Comparison of ENCODE assay signal across 2 cellular contexts in genomic region chr16:711548-712320, GRCh38.
TF ChIP-seq lines count a peak whose summit lies in the region.

No MANE protein-coding gene starts in this region.

TF ChIP-seq in GM12891, 5 proteins besides CTCF, POLR2A, EP300 and RAD21:
- TF ChIP-seq SPI1 (IDR thresholded peaks at IDR 0.05; ENCODE audit: low read depth, low read length) (no peak), TAF1 (IDR thresholded peaks at IDR 0.05; ENCODE audit: low read depth, low read length) (no peak), PAX5 (IDR thresholded peaks at IDR 0.05; ENCODE audit: insufficient read depth, low read length, severe bottlenecking) (no peak), POU2F2 (IDR thresholded peaks at IDR 0.05; ENCODE audit: low read depth, low read length) (no peak), POLR2AphosphoS5 (IDR thresholded peaks at IDR 0.05; ENCODE audit: low read depth, low read length) (no peak)

TF ChIP-seq in H1, 55 proteins besides CTCF, POLR2A, EP300 and RAD21:
- no peak for TF ChIP-seq CHD2 (IDR thresholded peaks at IDR 0.05; ENCODE audit: low read length)
- TF ChIP-seq E2F6 (IDR thresholded peaks at IDR 0.05) = peak; percentile 74; the same call in 1 of the 2 replicates
- TF ChIP-seq SAP30 (IDR thresholded peaks at IDR 0.05; ENCODE audit: insufficient read depth, insufficient replicate concordance, low read length) = no peak
- TF ChIP-seq KDM5A (IDR thresholded peaks at IDR 0.05; ENCODE audit: low read length) = no peak
- TF ChIP-seq ATF2 (IDR thresholded peaks at IDR 0.05; ENCODE audit: low read length) = no peak
- TF ChIP-seq CTBP2 (IDR thresholded peaks at IDR 0.05; ENCODE audit: borderline replicate concordance, insufficient read depth, insufficient read length, low read length) = no peak
- no peak for TF ChIP-seq CHD1 (IDR thresholded peaks at IDR 0.05; ENCODE audit: low read depth, low read length)
- TF ChIP-seq GABPA (IDR thresholded peaks at IDR 0.05; ENCODE audit: borderline replicate concordance, insufficient read depth, low read length) = peak; percentile 78; the same call in 1 of the 2 replicates
- 0 out of 2 replicates have a peak, but pooled peaks have one; percentile 29 for TF ChIP-seq YY1 (IDR thresholded peaks at IDR 0.05; ENCODE audit: low read depth, low read length)
- TF ChIP-seq TAF1 (IDR thresholded peaks at IDR 0.05; ENCODE audit: low read depth, low read length) = no peak
- TF ChIP-seq NRF1 (IDR thresholded peaks at IDR 0.05; ENCODE audit: low read depth, low read length) = no peak
- 0 out of 2 replicates have a peak, but pooled peaks have one; percentile 12 for TF ChIP-seq CREB1 (IDR thresholded peaks at IDR 0.05)
- TF ChIP-seq TAF7 (optimal IDR thresholded peaks at IDR 0.05; ENCODE audit: borderline replicate concordance, low read depth, low read length) = no peak
- TF ChIP-seq, protein P1, sequence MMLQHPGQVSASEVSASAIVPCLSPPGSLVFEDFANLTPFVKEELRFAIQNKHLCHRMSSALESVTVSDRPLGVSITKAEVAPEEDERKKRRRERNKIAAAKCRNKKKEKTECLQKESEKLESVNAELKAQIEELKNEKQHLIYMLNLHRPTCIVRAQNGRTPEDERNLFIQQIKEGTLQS (IDR thresholded peaks at IDR 0.05; ENCODE audit: insufficient read depth, low read depth, low read length) = no peak
- TF ChIP-seq SUZ12 (IDR thresholded peaks at IDR 0.05; ENCODE audit: low read length) = no peak
- peak; percentile 46; the same call in 1 of the 2 replicates for TF ChIP-seq MAX (IDR thresholded peaks at IDR 0.05)
